Comparison of ENCODE assay signal across 18 cellular contexts in the genomic region with DNA sequence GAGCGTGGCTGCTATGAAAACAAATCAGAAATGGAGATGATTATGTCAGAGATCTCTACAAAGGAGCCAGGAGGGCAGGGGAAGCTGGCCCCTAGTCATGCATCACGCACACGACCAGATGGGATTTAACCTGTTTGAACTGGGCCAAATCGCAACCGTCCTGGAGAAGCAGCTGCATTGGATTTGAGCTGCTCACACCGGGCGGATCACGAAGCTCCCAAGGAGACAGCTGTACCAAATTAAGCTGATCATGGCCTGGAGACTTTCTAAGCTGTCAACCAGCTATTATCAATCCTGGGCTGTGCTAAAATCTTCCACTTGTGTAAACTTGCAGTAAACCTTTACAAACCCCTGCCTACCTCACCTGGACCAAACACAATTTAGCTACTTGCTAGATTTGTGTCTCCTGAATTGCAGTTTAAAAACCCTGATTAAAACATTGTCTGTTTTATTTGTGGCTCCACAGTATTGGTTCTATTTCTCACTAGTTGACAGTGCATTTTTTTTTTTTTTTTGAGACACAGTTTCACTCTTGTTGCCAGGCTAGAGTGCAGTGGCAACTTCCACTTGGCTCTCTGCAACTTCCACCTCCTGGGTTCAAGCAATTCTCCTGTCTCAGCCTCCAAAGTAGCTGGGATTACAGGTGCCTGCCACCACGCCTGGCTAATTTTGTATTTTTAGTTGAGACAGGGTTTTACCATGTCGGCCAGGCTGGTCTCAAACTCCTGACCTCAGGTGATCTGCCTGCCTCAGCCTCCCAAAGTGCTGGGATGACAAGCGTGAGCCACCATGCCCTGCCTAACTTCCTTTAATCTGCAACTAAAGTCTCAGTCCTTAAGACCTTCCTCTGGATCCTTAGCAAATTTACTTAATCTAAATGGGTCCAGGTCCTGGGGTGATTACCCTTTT.
"Had no signal": no experiment of that assay in that cellular context is flagged by ENCODE, and none has a peak within 500 bp of the region (broad histone marks: within the 10 kb centered on the region; RNA-seq: fewer than 3 reads in every experiment).

No MANE protein-coding gene starts in this region.

- H3K4me3 ChIP-seq: ascending aorta, coronary artery, heart left ventricle, skin epidermis, tibial nerve had no signal

- H3K27ac ChIP-seq: ascending aorta, coronary artery, heart left ventricle, skin epidermis, tibial nerve had no signal

- H3K4me1 ChIP-seq: ascending aorta, heart left ventricle, tibial nerve had no signal

- H3K27me3 ChIP-seq: ascending aorta, heart left ventricle, tibial nerve had no signal

- H3K4me3 Mint-ChIP-seq: activated CD4-positive, alpha-beta T cell treated with anti-CD3 and anti-CD28 coated beads, Interleukin-2, amount 10 ng/mL, durations not matched to agents 7 days and 5 days; activated CD8-positive, alpha-beta T cell treated with anti-CD3 and anti-CD28 coated beads, Interleukin-2, amount 10 ng/mL, durations not matched to agents 7 days and 5 days; activated T-cell treated with anti-CD3 and anti-CD28 coated beads, Interleukin-2, amount 50 U/mL, for 72 hours; nephron had no signal

- H3K27me3 Mint-ChIP-seq: activated CD4-positive, alpha-beta T cell treated with anti-CD3 and anti-CD28 coated beads, Interleukin-2, amount 10 ng/mL, durations not matched to agents 7 days and 5 days had no signal

- H3K36me3 ChIP-seq: ascending aorta, heart left ventricle, tibial nerve had no signal

- DNase-seq: activated CD4-positive, alpha-beta T cell treated with anti-CD3 and anti-CD28 coated beads, Interleukin-2, amount 10 ng/mL, durations not matched to agents 7 days and 5 days; activated CD8-positive, alpha-beta T cell treated with anti-CD3 and anti-CD28 coated beads, Interleukin-2, amount 10 ng/mL, durations not matched to agents 7 days and 5 days; activated effector memory CD4-positive, alpha-beta T cell treated with anti-CD3 and anti-CD28 coated beads, Interleukin-2, amount 50 U/mL, for 16 hours; activated naive CD4-positive, alpha-beta T cell treated with anti-CD3 and anti-CD28 coated beads, Interleukin-2, amount 50 U/mL, for 16 hours; activated T-cell treated with anti-CD3 and anti-CD28 coated beads, Interleukin-2, amount 50 U/mL, for 72 hours; heart left ventricle; occipital lobe; posterior cingulate gyrus; right cardiac atrium; stimulated activated naive CD8-positive, alpha-beta T cell treated with anti-CD3 and anti-CD28 coated beads, Interleukin-15, Interleukin-2, amounts not matched to agents 100 U/mL and 50 U/mL, for 24 hours; substantia nigra; T1000 had no signal

- ATAC-seq: activated CD4-positive, CD25-positive, alpha-beta regulatory T cell treated with anti-CD3 and anti-CD28 coated beads, Interleukin-2, amount 50 U/mL, for 24 hours; activated CD8-positive, alpha-beta T cell treated with anti-CD3 and anti-CD28 coated beads, Interleukin-2, amount 10 ng/mL, durations not matched to agents 7 days and 5 days; activated T-cell treated with anti-CD3 and anti-CD28 coated beads, Interleukin-2, amount 50 U/mL, for 72 hours; heart left ventricle; right cardiac atrium; stimulated activated naive CD8-positive, alpha-beta T cell treated with anti-CD3 and anti-CD28 coated beads, Interleukin-15, Interleukin-2, amounts not matched to agents 100 U/mL and 50 U/mL, for 24 hours had no signal

- H3K27ac Mint-ChIP-seq: activated CD4-positive, alpha-beta T cell treated with anti-CD3 and anti-CD28 coated beads, Interleukin-2, amount 10 ng/mL, durations not matched to agents 7 days and 5 days; activated CD8-positive, alpha-beta T cell treated with anti-CD3 and anti-CD28 coated beads, Interleukin-2, amount 10 ng/mL, durations not matched to agents 7 days and 5 days; activated T-cell treated with anti-CD3 and anti-CD28 coated beads, Interleukin-2, amount 50 U/mL, for 72 hours had no signal
